8 cellular contexts compared by ENCODE assay signal in genomic region chr5:132227485-132228240, GRCh38. TPM values are rescaled to one million over a fixed set of nuclear protein-coding genes. Genes with fewer than 3 reads are reported as not detected.
A peak's percentile ranks its signal among the peaks of the same experiment; 100 is the strongest.
DNase-seq lines count a peak whose midpoint lies in the region; ATAC-seq, FAIRE-seq and TF ChIP-seq lines count a peak whose summit lies in the region.

Gene P4HA2, minus strand, starts transcription at chr5:132227853. Its CDS starts 9,227 bp downstream, at chr5:132218626.

- H3K36me3 ChIP-seq in GM06990 (ENCODE audit: control insufficient read depth, insufficient read depth, low read length) (no peaks in the 10 kb centered on the region), bronchial epithelial cell (ENCODE audit: control insufficient read depth, insufficient read depth, low read length) (no peaks in the 10 kb centered on the region), iPS-20b (ENCODE audit: insufficient read depth, low read depth, low read length) (no peaks in the 10 kb centered on the region), sigmoid colon (no peaks in the 10 kb centered on the region)

- FAIRE-seq in bronchial epithelial cell (lab: Jason Lieb, UNC), result no peak

- H3K36me3 Mint-ChIP-seq in T-cell, result no peaks in the 10 kb centered on the region

- peak in 1 of 2 donors; percentile 73 for TF ChIP-seq POLR2A in sigmoid colon (IDR thresholded peaks at IDR 0.05)

- DNase-seq in GM06990 (ENCODE audit: extremely low read depth, insufficient read length) (peak; percentile 79), Kasumi-1 (lab: John Stamatoyannopoulos, UW) (peak; percentile 16 to 32), T-cell (peak in 10 of 34 experiments; percentile 4 to 20 (median 14)), bronchial epithelial cell (ENCODE audit: low read depth) (peak; percentile 61), sigmoid colon (peak; percentile 93), NCI-H524 treated with DMSO at 0.1 percent for 48 hours (lab: John Stamatoyannopoulos, UW) (no peak)

- H3K27me3 Mint-ChIP-seq in T-cell, result peaks cover 29 to 33% of the 10 kb centered on the region in 2 donors

- H3K4me3 ChIP-seq in GM06990 (replicated peaks; ENCODE audit: low read depth, low read length) (peak within 1 kb of the TSS; percentile 57), bronchial epithelial cell (ENCODE audit: low read depth, low read length) (peak within 1 kb of the TSS; percentile 58), iPS-20b (ENCODE audit: low read length) (peak within 1 kb of the TSS; percentile 62), sigmoid colon (peak within 1 kb of the TSS; percentile 46 to 78 (median 74))

- CTCF ChIA-PET in T-cell (lab: Charles Lee), result no interaction called here

- peak; percentile 92 for ATAC-seq in GM21825 (IDR thresholded peaks at IDR 0.05; ENCODE audit: unreplicated experiment)
- peak; percentile 41 to 61 (median 44) for ATAC-seq in T-cell (replicated peaks in 1 of 4)

- H3K9me3 ChIP-seq in iPS-20b (ENCODE audit: insufficient read depth, low read depth, low read length), result no peaks in the 10 kb centered on the region
- no peaks in the 10 kb centered on the region for H3K9me3 ChIP-seq in sigmoid colon

- H3K27ac Mint-ChIP-seq in T-cell, result no peak within 1 kb of the TSS

- H3K4me1 Mint-ChIP-seq in T-cell, result peaks cover 16 to 34% (median 16%) of the 10 kb centered on the region in 3 donors

- TF ChIP-seq CTCF in GM06990 (IDR thresholded peaks at IDR 0.05; ENCODE audit: insufficient read depth, low read length, poor library complexity, severe bottlenecking), result no peak
- TF ChIP-seq CTCF in bronchial epithelial cell (IDR thresholded peaks at IDR 0.05; ENCODE audit: insufficient read depth, low read length, severe bottlenecking), result peak; percentile 26
- peak in 3 of 4 experiments; percentile 19 to 49 (median 25) for TF ChIP-seq CTCF in sigmoid colon (IDR thresholded peaks at IDR 0.05)

- no peak within 1 kb of the TSS for H3K27ac ChIP-seq in iPS-20b (ENCODE audit: low read length)
- peak within 1 kb of the TSS; percentile 87 to 92 (median 91) for H3K27ac ChIP-seq in sigmoid colon

- POLR2A ChIA-PET in T-cell (lab: Charles Lee), result no interaction called here

- no peak for TF ChIP-seq EP300 in sigmoid colon (IDR thresholded peaks at IDR 0.05)

- peak within 1 kb of the TSS; percentile 45 for H3K9ac ChIP-seq in iPS-20b (ENCODE audit: low read depth, low read length)

- H3K4me3 Mint-ChIP-seq in T-cell, result peak within 1 kb of the TSS; percentile 32 to 74 (median 50)

- intact Hi-C loops in sigmoid colon (cut with DNase I), result loop anchor here (5.0 kb wide), 2 partner anchors 65 to 265 kb away; partner anchors contain the start of genes IRF1 and SLC22A4

- H3K27me3 ChIP-seq in GM06990 (replicated peaks; ENCODE audit: control insufficient read depth, insufficient read depth, low read length), result peaks cover 2% of the 10 kb centered on the region
- H3K27me3 ChIP-seq in bronchial epithelial cell (ENCODE audit: control insufficient read depth, insufficient read depth, low read length), result no peaks in the 10 kb centered on the region
- peaks cover 59% of the 10 kb centered on the region for H3K27me3 ChIP-seq in iPS-20b (ENCODE audit: insufficient read depth, low read length)
- H3K27me3 ChIP-seq in sigmoid colon, result no peaks in the 10 kb centered on the region

- H3K4me1 ChIP-seq in iPS-20b (ENCODE audit: insufficient read depth, low read length), result no peaks in the 10 kb centered on the region
- peaks cover 0 to 52% (median 50%) of the 10 kb centered on the region in 4 donors for H3K4me1 ChIP-seq in sigmoid colon

- 1% methylated on average over 92 of the region's 92 CpGs for WGBS in sigmoid colon, 2 donors

- H3K9me3 Mint-ChIP-seq in T-cell, result no peaks in the 10 kb centered on the region

RNA-seq across cellular contexts. Expression of gene P4HA2, which starts in this region (rescaled TPM):
- total RNA-seq in T-cell (under 1 TPM in 3 of 5 donors, not detected in 2; 0.50 to 0.99 (median 0.98) TPM), bronchial epithelial cell (174 and 190 TPM in 2 replicates), sigmoid colon (10 to 100 TPM; 23.9 to 35.2 (median 28.9) TPM)
- 10 to 100 TPM in 2 of 3 donors, 1 to 10 TPM in 1; 4.2 to 24.8 (median 12.5) TPM for polyA plus RNA-seq in sigmoid colon

Comparison
In these comparisons a context has a peak if more than half of its experiments do, and no peak if none do; other contexts are left out.
1. RNA of gene P4HA2 (total RNA-seq): 174 to 190 TPM in bronchial epithelial cell and 23.9 to 35.2 TPM in sigmoid colon; 0.50 to 0.99 TPM in T-cell; every median in the first group is over 10 times any median in the second.
2. Peak in ATAC-seq in T-cell; RNA of the gene not detected or under 1 TPM.
3. Peak in every context shown above with its lines, with median percentiles within 50 percentile points of each other: H3K4me3 ChIP-seq.